In the genomic region with DNA sequence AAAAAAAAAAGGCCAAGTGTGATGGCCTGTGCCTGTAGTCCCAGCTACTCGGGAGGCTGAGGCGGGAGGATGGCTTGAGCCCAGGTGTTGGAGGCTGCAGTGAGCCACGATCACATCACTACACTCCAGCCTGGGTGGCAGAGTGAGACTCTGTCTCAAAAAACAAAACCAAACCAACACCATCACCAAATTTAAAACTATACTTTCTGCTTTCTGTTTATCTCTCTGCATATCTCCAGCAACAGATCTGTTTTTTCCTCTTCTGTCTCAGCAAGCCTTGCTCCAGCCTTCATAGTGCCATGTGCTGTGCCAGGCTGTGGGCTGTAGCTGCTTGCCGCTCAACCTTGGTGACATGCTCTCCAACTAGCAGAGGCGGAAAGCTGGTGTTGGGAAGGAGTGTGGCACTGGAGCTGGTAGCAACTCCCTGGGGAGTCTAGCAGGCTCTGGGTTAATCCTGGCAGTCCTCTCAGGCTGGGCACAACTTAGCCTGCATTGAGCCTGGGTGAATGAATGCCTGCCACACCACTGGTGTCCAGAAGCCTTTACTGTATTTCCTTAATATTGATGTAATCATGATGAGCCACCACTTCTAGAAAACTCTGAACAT, we compare ENCODE assay signal across 25 cellular contexts.
"Had no signal": no experiment of that assay in that cellular context is flagged by ENCODE, and none has a peak within 500 bp of the region (broad histone marks: within the 10 kb centered on the region; RNA-seq: fewer than 3 reads in every experiment).

No MANE protein-coding gene starts in this region.

- ATAC-seq: activated T-helper 17 cell treated with anti-CD3 and anti-CD28 coated beads, Interleukin-2, amount 50 U/mL, for 72 hours; heart right ventricle; left colon; natural killer cell treated with Interleukin-12 subunit alpha and Interleukin-12 subunit beta and Interleukin-15 and Interleukin-18, amount 100 ng/mL, for 72 hours; stimulated activated naive CD8-positive, alpha-beta T cell treated with anti-CD3 and anti-CD28 coated beads, Interleukin-15, Interleukin-2, amounts not matched to agents 100 U/mL and 50 U/mL, for 24 hours had no signal

- H3K4me3 Mint-ChIP-seq: activated CD4-positive, alpha-beta T cell treated with anti-CD3 and anti-CD28 coated beads, Interleukin-2, amount 10 ng/mL, durations not matched to agents 7 days and 5 days; activated naive CD8-positive, alpha-beta T cell; activated T-helper 17 cell treated with anti-CD3 and anti-CD28 coated beads, Interleukin-2, amount 50 U/mL, for 72 hours; endodermal cell; memory B cell; natural killer cell treated with Interleukin-12 subunit alpha and Interleukin-12 subunit beta and Interleukin-15 and Interleukin-18, amount 100 ng/mL, for 72 hours had no signal

- DNase-seq: activated CD4-positive, alpha-beta T cell treated with anti-CD3 and anti-CD28 coated beads, Interleukin-2, amount 10 ng/mL, durations not matched to agents 7 days and 5 days; activated CD4-positive, CD25-positive, alpha-beta regulatory T cell treated with anti-CD3 and anti-CD28 coated beads, Interleukin-2, amount 50 U/mL, for 72 hours; activated naive CD4-positive, alpha-beta T cell; activated T-cell treated with anti-CD3 and anti-CD28 coated beads, Interleukin-2, amount 50 U/mL, for 1 hour; adrenal gland; cerebellar nuclear complex; endodermal cell; heart right ventricle; left colon; ovary; stimulated activated CD4-positive, alpha-beta T cell treated with anti-CD3 and anti-CD28 coated beads, Interleukin-12 subunit alpha, Interleukin-12 subunit beta, amount 100 ng/mL, for 4 hours; stimulated activated CD4-positive, alpha-beta T cell treated with anti-CD3 and anti-CD28 coated beads, Interleukin-4, amount 100 ng/mL, for 4 hours; stimulated activated naive CD8-positive, alpha-beta T cell treated with anti-CD3 and anti-CD28 coated beads, Interleukin-15, Interleukin-2, amounts not matched to agents 100 U/mL and 50 U/mL, for 24 hours; uterus; WERI-Rb-1 had no signal

- H3K27ac Mint-ChIP-seq: activated CD4-positive, alpha-beta T cell treated with anti-CD3 and anti-CD28 coated beads, Interleukin-2, amount 10 ng/mL, durations not matched to agents 7 days and 5 days; activated naive CD8-positive, alpha-beta T cell; activated T-helper 17 cell treated with anti-CD3 and anti-CD28 coated beads, Interleukin-2, amount 50 U/mL, for 72 hours; endodermal cell; memory B cell; natural killer cell treated with Interleukin-12 subunit alpha and Interleukin-12 subunit beta and Interleukin-15 and Interleukin-18, amount 100 ng/mL, for 72 hours had no signal

- H3K9me3 Mint-ChIP-seq: activated CD4-positive, alpha-beta T cell treated with anti-CD3 and anti-CD28 coated beads, Interleukin-2, amount 10 ng/mL, durations not matched to agents 7 days and 5 days; activated T-helper 17 cell treated with anti-CD3 and anti-CD28 coated beads, Interleukin-2, amount 50 U/mL, for 72 hours; endodermal cell; memory B cell; natural killer cell treated with Interleukin-12 subunit alpha and Interleukin-12 subunit beta and Interleukin-15 and Interleukin-18, amount 100 ng/mL, for 72 hours had no signal

- H3K4me1 Mint-ChIP-seq: endodermal cell, memory B cell had no signal

- H3K9me3 ChIP-seq: adrenal gland, heart right ventricle, neutrophil, ovary, prostate gland, right atrium auricular region, tibial nerve, uterus had no signal

- H3K27me3 Mint-ChIP-seq: activated CD4-positive, alpha-beta T cell treated with anti-CD3 and anti-CD28 coated beads, Interleukin-2, amount 10 ng/mL, durations not matched to agents 7 days and 5 days; activated naive CD8-positive, alpha-beta T cell; activated T-helper 17 cell treated with anti-CD3 and anti-CD28 coated beads, Interleukin-2, amount 50 U/mL, for 72 hours had no signal

- H3K27me3 ChIP-seq: adrenal gland, heart right ventricle, neutrophil, ovary, right atrium auricular region, tibial nerve, uterus had no signal

- H3K36me3 ChIP-seq: adrenal gland, heart right ventricle, neutrophil, ovary, prostate gland, right atrium auricular region, tibial nerve, uterus, WERI-Rb-1 had no signal

- H3K4me1 ChIP-seq: prostate gland, tibial nerve, uterus had no signal

- H3K36me3 Mint-ChIP-seq: memory B cell; natural killer cell treated with Interleukin-12 subunit alpha and Interleukin-12 subunit beta and Interleukin-15 and Interleukin-18, amount 100 ng/mL, for 72 hours had no signal

- H3K27ac ChIP-seq: adrenal gland, epithelial cell of prostate, heart right ventricle, neutrophil, ovary, prostate gland, right atrium auricular region, tibial nerve, uterus, WERI-Rb-1 had no signal

- H3K4me3 ChIP-seq: adrenal gland, coronary artery, heart right ventricle, ovary, prostate gland, right atrium auricular region, tibial nerve, uterus had no signal
